Comparison of ENCODE assay signal across 9 cellular contexts in the genomic region with DNA sequence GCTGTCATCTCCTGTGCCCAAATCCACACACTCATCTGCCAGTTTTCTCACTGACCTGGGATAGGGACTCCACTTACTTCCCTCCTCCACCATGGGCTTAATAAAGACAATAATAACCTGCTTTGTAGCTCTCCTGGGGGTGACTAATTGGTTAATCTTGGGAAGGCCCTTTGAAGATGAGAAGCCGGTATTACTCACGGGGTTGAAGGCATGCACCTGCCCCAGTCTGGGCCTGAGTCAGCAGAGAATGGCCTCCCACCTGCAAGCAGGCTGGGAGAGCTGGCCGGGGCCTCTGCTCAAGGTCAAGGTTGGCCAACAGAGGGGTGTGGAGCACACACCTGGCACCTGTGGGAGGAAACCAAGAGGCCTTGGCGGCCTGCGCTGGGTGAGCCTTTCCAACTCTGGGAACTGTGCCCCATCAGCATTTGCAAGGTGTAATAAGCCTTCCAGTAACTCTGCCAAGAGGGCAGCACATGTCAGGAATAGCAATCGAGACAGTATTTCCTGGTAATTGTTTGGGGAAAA. TPM values are rescaled to one million over a fixed set of nuclear protein-coding genes. Genes with fewer than 3 reads are reported as not detected.
DNase-seq lines count a peak whose midpoint lies in the region; ATAC-seq and TF ChIP-seq lines count a peak whose summit lies in the region.
"Had no signal": no experiment of that assay in that cellular context is flagged by ENCODE, and none has a peak within 500 bp of the region (broad histone marks: within the 10 kb centered on the region; RNA-seq: fewer than 3 reads in every experiment).

No MANE protein-coding gene starts in this region.

- no peaks in the 10 kb centered on the region for H3K36me3 Mint-ChIP-seq in natural killer cell

- peaks cover 19 to 22% of the 10 kb centered on the region in 2 donors for H3K4me1 Mint-ChIP-seq in natural killer cell

- H3K4me1 ChIP-seq in urinary bladder (ENCODE audit: insufficient read depth), result no peaks in the 10 kb centered on the region

- no peak overlapping the region for H3K27ac Mint-ChIP-seq in natural killer cell

- H3K36me3 ChIP-seq in urinary bladder (ENCODE audit: insufficient read depth), result no peaks in the 10 kb centered on the region

- ATAC-seq in natural killer cell, result no peak

- H3K27me3 Mint-ChIP-seq in natural killer cell (ENCODE audit: low read depth in 2 of 2), result no peaks in the 10 kb centered on the region

- no peak overlapping the region for H3K4me3 Mint-ChIP-seq in natural killer cell

- 77% methylated on average over 6 of the region's 6 CpGs for WGBS in urinary bladder

- peak overlapping the region; percentile 26 for H3K27ac ChIP-seq in urinary bladder (ENCODE audit: low read depth)

- intact Hi-C loops in natural killer cell (cut with micrococcal nuclease), result loop anchor here (5.0 kb wide), 2 partner anchors 67 to 322 kb away; no protein-coding TSS in a partner anchor

- no peaks in the 10 kb centered on the region for H3K9me3 Mint-ChIP-seq in natural killer cell

- no peak overlapping the region for H3K4me3 ChIP-seq in urinary bladder (ENCODE audit: low read depth, low read length)

- peak; percentile 57 for DNase-seq in stimulated activated CD4-positive, alpha-beta T cell treated with anti-CD3 and anti-CD28 coated beads, Interleukin-15, amount 100 ng/mL, for 24 hours
- DNase-seq in stimulated activated CD4-positive, alpha-beta T cell treated with anti-CD3 and anti-CD28 coated beads, Interleukin-2, amount 100 ng/mL, for 48 hours, result no peak
- DNase-seq in RPMI7951 (ENCODE audit: low read depth) (peak; percentile 45), left kidney (ENCODE audit: low read depth, low spot score) (peak; percentile 73), natural killer cell (no peak), H4 (ENCODE audit: low spot score) (no peak), OCI-M1 (lab: John Stamatoyannopoulos, UW) (no peak)
- DNase-seq: NCI-H1930 had no signal

- TF ChIP-seq CTCF in natural killer cell (IDR thresholded peaks at IDR 0.05), result no peak

RNA-seq across cellular contexts. Expression of gene TOMM20, which starts 49.1 kb away (rescaled TPM):
- 68.8 and 74.9 TPM in 2 replicates for total RNA-seq in RPMI7951 (2014; rRNA removed; shearing (Covaris generic))
- 78.2 TPM for total RNA-seq in urinary bladder
- 93.8 TPM for polyA plus RNA-seq in urinary bladder
- 10 to 100 TPM; 59.5 to 72.3 (median 60.2) TPM for total RNA-seq in natural killer cell
- 48.1 and 69.7 TPM in 2 replicates for total RNA-seq in H4 (2014; rRNA removed; shearing (Covaris generic))

Comparison
In these comparisons a context has a peak if more than half of its experiments do, and no peak if none do; other contexts are left out.
1. DNase-seq: peak in stimulated activated CD4-positive, alpha-beta T cell treated with anti-CD3 and anti-CD28 coated beads, Interleukin-15, amount 100 ng/mL, for 24 hours (single experiment), RPMI7951 (single experiment) and left kidney (single experiment); none in stimulated activated CD4-positive, alpha-beta T cell treated with anti-CD3 and anti-CD28 coated beads, Interleukin-2, amount 100 ng/mL, for 48 hours (0 of 2), natural killer cell (single experiment), H4 (single experiment) and OCI-M1 (single experiment).